9 cellular contexts compared by ENCODE assay signal in the genomic region with DNA sequence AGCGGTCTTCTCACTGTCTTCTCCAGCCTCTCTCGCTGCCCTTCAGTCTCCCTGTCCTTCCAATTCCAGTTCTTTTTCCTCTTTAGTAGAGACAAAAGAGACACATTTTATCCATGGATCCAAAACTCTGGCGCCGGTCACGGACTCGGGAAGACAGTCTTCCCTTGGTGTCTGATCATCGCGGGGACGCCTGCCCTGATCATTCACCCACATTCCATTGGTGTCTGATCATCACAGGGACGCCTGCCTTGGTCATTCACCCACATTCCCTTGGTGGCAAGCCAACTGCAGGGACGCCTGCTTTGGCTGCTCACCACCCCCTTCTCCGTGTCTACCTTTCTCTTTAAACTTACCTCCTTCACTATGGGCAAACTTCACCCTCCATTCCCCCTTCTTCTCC.
"Had no signal": no experiment of that assay in that cellular context is flagged by ENCODE, and none has a peak within 500 bp of the region (broad histone marks: within the 10 kb centered on the region; RNA-seq: fewer than 3 reads in every experiment).

No MANE protein-coding gene starts in this region.

- H3K4me1 Mint-ChIP-seq: GM23338, H9 had no signal

- H3K27ac ChIP-seq: GM23248 had no signal

- H3K4me1 ChIP-seq: HAP-1 had no signal

- H3K4me3 Mint-ChIP-seq: GM23338, H9, HFFc6 had no signal

- DNase-seq: GM23248, GOT3, H7, H9, HCEC 1CT, HFFc6 had no signal

- H3K9me3 Mint-ChIP-seq: GM23338 had no signal

- H3K36me3 ChIP-seq: HAP-1 had no signal

- H3K27ac Mint-ChIP-seq: GM23338, H9, HFFc6 had no signal

- H3K4me3 ChIP-seq: GM23248, GM23338, HAP-1 had no signal

- H3K9me3 ChIP-seq: HAP-1 had no signal

- ATAC-seq: GM23338, HCT116 had no signal
